ENCODE assay signal across 8 cellular contexts in genomic region chr6:1609662-1610496, GRCh38. TPM values are rescaled to one million over a fixed set of nuclear protein-coding genes. Genes with fewer than 3 reads are reported as not detected.
DNase-seq lines count a peak whose midpoint lies in the region; ATAC-seq and TF ChIP-seq lines count a peak whose summit lies in the region.

Gene FOXC1 (plus strand): TSS chr6:1609915. CDS start chr6:1610446, 531 bp downstream.

- peaks cover 0 to 7% of the 10 kb centered on the region in 2 donors for H3K36me3 Mint-ChIP-seq in activated naive CD4-positive, alpha-beta T cell treated with anti-CD3 and anti-CD28 coated beads, Interleukin-2, amount 50 U/mL, for 72 hours

- H3K27ac Mint-ChIP-seq in activated naive CD4-positive, alpha-beta T cell treated with anti-CD3 and anti-CD28 coated beads, Interleukin-2, amount 50 U/mL, for 72 hours = peak within 1 kb of the TSS in 1 of 2 donors; percentile 65

- H3K4me3 ChIP-seq in neutrophil (ENCODE audit: low read depth in 1 of 2, low read length in 1 of 2) = peak within 1 kb of the TSS; percentile 62 to 76

- peak; percentile 58 for ATAC-seq in HG02571 (IDR thresholded peaks at IDR 0.05; ENCODE audit: unreplicated experiment)
- ATAC-seq in activated naive CD4-positive, alpha-beta T cell treated with anti-CD3 and anti-CD28 coated beads, Interleukin-2, amount 50 U/mL, for 72 hours = peak; percentile 60 to 64

- peak within 1 kb of the TSS; percentile 29 for H3K27ac ChIP-seq in neutrophil

- TF ChIP-seq CTCF in neutrophil (IDR thresholded peaks at IDR 0.05) = no peak

- H3K9me3 Mint-ChIP-seq in activated naive CD4-positive, alpha-beta T cell treated with anti-CD3 and anti-CD28 coated beads, Interleukin-2, amount 50 U/mL, for 72 hours = no peaks in the 10 kb centered on the region

- no peaks in the 10 kb centered on the region for H3K36me3 ChIP-seq in neutrophil

- peaks cover 63 to 84% of the 10 kb centered on the region in 2 experiments for H3K4me1 ChIP-seq in neutrophil (ENCODE audit: control insufficient read depth in 1 of 2, insufficient read depth in 1 of 2, low read depth in 1 of 2, low read length in 1 of 2)

- H3K27me3 ChIP-seq in neutrophil = peaks cover 99% of the 10 kb centered on the region

- DNase-seq in stimulated activated CD4-positive, alpha-beta T cell treated with anti-CD3 and anti-CD28 coated beads, TNF-alpha, amount 100 ng/mL, for 24 hours (ENCODE audit: low read depth in 3 of 3) = peak in 2 of 3 experiments; percentile 31 to 57
- DNase-seq in stimulated activated CD4-positive, alpha-beta T cell treated with anti-CD3 and anti-CD28 coated beads, Interleukin-12 subunit alpha, Interleukin-12 subunit beta, amount 100 ng/mL, for 4 hours = no peak
- DNase-seq in NCI-H446 treated with DMSO at 0.1 percent for 48 hours (lab: John Stamatoyannopoulos, UW) (peak; percentile 46), globus pallidus (ENCODE audit: low spot score) (peak; percentile 31), middle frontal gyrus (ENCODE audit: extremely low spot score, low spot score) (no peak)
- DNase-seq in activated naive CD4-positive, alpha-beta T cell treated with anti-CD3 and anti-CD28 coated beads, Interleukin-2, amount 50 U/mL, for 72 hours (ENCODE audit: low spot score in 2 of 2) = peak in 1 of 2 donors; percentile 63

- no peaks in the 10 kb centered on the region for H3K9me3 ChIP-seq in neutrophil

RNA-seq across cellular contexts. Expression of gene FOXC1, which starts in this region (rescaled TPM):
- total RNA-seq in activated naive CD4-positive, alpha-beta T cell treated with anti-CD3 and anti-CD28 coated beads, Interleukin-2, amount 50 U/mL, for 72 hours = under 1 TPM; 0.07 to 0.10 TPM

Comparison
In these comparisons a context has a peak if more than half of its experiments do, and no peak if none do; other contexts are left out.
1. DNase-seq: peak in stimulated activated CD4-positive, alpha-beta T cell treated with anti-CD3 and anti-CD28 coated beads, TNF-alpha, amount 100 ng/mL, for 24 hours (2 of 3), NCI-H446 treated with DMSO at 0.1 percent for 48 hours (single experiment) and globus pallidus (single experiment); none in stimulated activated CD4-positive, alpha-beta T cell treated with anti-CD3 and anti-CD28 coated beads, Interleukin-12 subunit alpha, Interleukin-12 subunit beta, amount 100 ng/mL, for 4 hours (single experiment) and middle frontal gyrus (single experiment).
2. Peak in ATAC-seq in activated naive CD4-positive, alpha-beta T cell treated with anti-CD3 and anti-CD28 coated beads, Interleukin-2, amount 50 U/mL, for 72 hours; RNA of the gene not detected or under 1 TPM.